ENCODE assay signal across 21 cellular contexts in the genomic region with DNA sequence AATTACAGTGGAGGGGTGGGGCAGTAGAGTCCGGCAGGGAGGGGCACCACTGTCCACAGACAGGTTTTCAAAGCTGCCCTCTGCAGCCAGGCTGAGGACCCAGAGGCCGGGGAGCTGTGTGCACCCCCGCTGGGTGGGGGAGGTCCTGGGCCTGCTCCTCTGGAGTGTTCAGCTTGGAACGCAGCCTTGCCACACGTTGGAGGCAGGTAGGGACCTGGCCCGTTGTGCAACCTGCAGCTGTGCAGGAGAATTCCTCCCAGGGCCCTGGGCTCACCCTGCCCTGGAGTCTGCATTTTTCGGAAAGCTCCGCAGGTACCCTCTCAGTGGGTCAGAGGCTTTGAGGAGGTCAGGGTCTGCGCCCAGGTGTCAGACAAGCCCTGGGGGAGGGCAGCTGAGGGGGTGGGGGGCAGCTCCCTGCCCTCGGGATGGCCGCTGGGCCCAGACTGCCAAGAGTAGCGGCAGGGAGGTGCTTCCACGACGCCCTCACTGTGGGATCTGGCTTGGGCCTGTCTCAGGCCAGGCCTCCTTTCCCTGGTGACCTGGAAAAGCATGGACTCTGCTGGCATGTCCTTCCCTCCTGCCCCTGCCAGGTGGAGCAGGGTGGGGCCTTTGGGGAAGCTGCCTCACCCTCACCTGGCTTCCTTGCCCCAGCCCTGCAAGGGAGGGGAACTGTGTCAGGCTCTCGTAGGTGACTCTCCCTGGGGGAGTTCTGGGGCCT. TPM values are rescaled to one million over a fixed set of nuclear protein-coding genes. Genes with fewer than 3 reads are reported as not detected.
DNase-seq lines count a peak whose midpoint lies in the region; ATAC-seq and TF ChIP-seq lines count a peak whose summit lies in the region.
"Had no signal": no experiment of that assay in that cellular context is flagged by ENCODE, and none has a peak within 500 bp of the region (broad histone marks: within the 10 kb centered on the region; RNA-seq: fewer than 3 reads in every experiment).

No MANE protein-coding gene starts in this region.

- H3K27me3 ChIP-seq in Caco-2 (replicated peaks; ENCODE audit: control insufficient read depth, insufficient read depth, low read length) (no peaks in the 10 kb centered on the region), hepatocyte (no peaks in the 10 kb centered on the region), trophoblast cell (ENCODE audit: insufficient read depth, low read length) (no peaks in the 10 kb centered on the region)
- H3K27me3 ChIP-seq: uterus had no signal

- intact Hi-C loops in Caco-2 (cut with micrococcal nuclease; ENCODE audit: unreplicated experiment), result no loop called here

- no peaks in the 10 kb centered on the region for H3K9me3 ChIP-seq in Caco-2
- no peaks in the 10 kb centered on the region for H3K9me3 ChIP-seq in hepatocyte (ENCODE audit: low read depth)
- peaks cover 2% of the 10 kb centered on the region for H3K9me3 ChIP-seq in trophoblast cell (ENCODE audit: insufficient read depth, low read depth, low read length)
- H3K9me3 ChIP-seq: uterus had no signal

- H3K4ac ChIP-seq in trophoblast cell (ENCODE audit: low read depth, low read length), result no peak overlapping the region

- no TSS peak for BruUV-seq in Caco-2 (replicated peaks; lab: Mats Ljungman, UMichigan)

- H3K79me2 ChIP-seq in hepatocyte (peaks cover 98% of the 10 kb centered on the region), trophoblast cell (ENCODE audit: control insufficient read depth, insufficient read depth, low read length, poor library complexity) (peaks cover 11% of the 10 kb centered on the region)

- H3K23ac ChIP-seq in trophoblast cell (ENCODE audit: low read length), result no peak overlapping the region

- peak overlapping the region; percentile 11 for H3K4me3 Mint-ChIP-seq in Caco-2 (ENCODE audit: unreplicated experiment)
- H3K4me3 Mint-ChIP-seq: CD4-positive, alpha-beta memory T cell; naive B cell; stimulated activated naive B cell treated with anti-CD40 and anti-IgM and Interleukin-4, amounts not matched to agents 10 μg/mL and 1 μg/mL and 100 μg/mL, for 72 hours; T-helper 1 cell treated with Interleukin-12 subunit alpha and Interleukin-12 subunit beta and Interleukin-4 antibody, amounts not matched to agents 30 μg/mL and 1 μg/mL, for 36 hours had no signal

- no peak overlapping the region for H4K12ac ChIP-seq in trophoblast cell (ENCODE audit: low read depth, low read length)

- H2AK5ac ChIP-seq in trophoblast cell (ENCODE audit: low read length), result no peak overlapping the region

- no peaks in the 10 kb centered on the region for H3K9me2 ChIP-seq in hepatocyte (replicated peaks; ENCODE audit: insufficient read depth)

- no peak overlapping the region for H2BK12ac ChIP-seq in trophoblast cell (ENCODE audit: low read length)

- CTCF ChIA-PET in Caco-2 (lab: Charles Lee), result interaction anchor here (0.6 to 0.9 kb wide), 2 partner anchors 9 to 28 kb away, joined by 3 to 5 read pairs; no protein-coding TSS in a partner anchor

- POLR2A ChIA-PET in Caco-2 (lab: Charles Lee), result interaction anchor here (0.5 to 1.3 kb wide), 2 partner anchors 27 to 1206 kb away, joined by 4 to 5 read pairs; no protein-coding TSS in a partner anchor

- WGBS in hepatocyte (ENCODE audit: low lambda C conversion rate, missing lambda C conversion rate), result 64% methylated on average over 12 of the region's 15 CpGs
- no CpG with 5 or more reads among the region's 15 CpGs for WGBS in trophoblast cell (ENCODE audit: extremely low coverage, insufficient coverage, insufficient read length)

- H3K79me1 ChIP-seq in trophoblast cell (ENCODE audit: low read length), result peaks cover 17% of the 10 kb centered on the region

- H3K27me3 Mint-ChIP-seq in Caco-2 (ENCODE audit: insufficient read depth, unreplicated experiment), result no peaks in the 10 kb centered on the region
- H3K27me3 Mint-ChIP-seq: CD4-positive, alpha-beta memory T cell; naive B cell; progenitor cell of endocrine pancreas had no signal

- H3K4me2 ChIP-seq in hepatocyte (peak overlapping the region; percentile 60), trophoblast cell (ENCODE audit: low read length) (no peak overlapping the region)

- peaks cover 22% of the 10 kb centered on the region for H3K4me1 Mint-ChIP-seq in Caco-2 (ENCODE audit: low read depth, unreplicated experiment)
- H3K4me1 Mint-ChIP-seq: naive B cell had no signal

- peak; percentile 67 to 75 for DNase-seq in Caco-2
- peak; percentile 47 for DNase-seq in hepatocyte (ENCODE audit: low spot score)
- peak; percentile 90 to 91 for DNase-seq in trophoblast cell
- DNase-seq in NCI-H2081 treated with DMSO at 0.1 percent for 48 hours (lab: John Stamatoyannopoulos, UW), result no peak
- DNase-seq in NCI-H524 (lab: John Stamatoyannopoulos, UW), result no peak
- DNase-seq: activated CD4-positive, alpha-beta T cell treated with anti-CD3 and anti-CD28 coated beads for 1 hour; activated naive CD4-positive, alpha-beta T cell; CD4-positive, alpha-beta memory T cell; cortex of kidney; DND-41; hippocampal formation; naive B cell; NCI-H1048; SHP77; stimulated activated naive B cell treated with anti-CD40 and anti-IgM and Interleukin-4, amounts not matched to agents 10 μg/mL and 1 μg/mL and 100 μg/mL, for 72 hours; uterus had no signal

- no peak overlapping the region for H3K9ac ChIP-seq in trophoblast cell (ENCODE audit: low read length)

- no peak for TF ChIP-seq CTCF in Caco-2 (IDR thresholded peaks at IDR 0.05; ENCODE audit: insufficient read depth in 1 of 2, low read depth in 1 of 2, low read length in 1 of 2, severe bottlenecking in 1 of 2, unreplicated experiment in 1 of 2)
- TF ChIP-seq CTCF in VCaP (conservative IDR thresholded peaks at IDR 0.05), result no peak
- TF ChIP-seq CTCF in hepatocyte (IDR thresholded peaks at IDR 0.05; ENCODE audit: poor library complexity), result no peak

- H3K4me3 ChIP-seq in Caco-2 (ENCODE audit: low read depth, low read length) (no peak overlapping the region), hepatocyte (no peak overlapping the region), trophoblast cell (ENCODE audit: low read depth, low read length) (no peak overlapping the region)
- H3K4me3 ChIP-seq: uterus had no signal

- H3K36me3 ChIP-seq in Caco-2 (ENCODE audit: control insufficient read depth, insufficient read depth, low read length), result no peaks in the 10 kb centered on the region
- H3K36me3 ChIP-seq in hepatocyte (replicated peaks; ENCODE audit: insufficient read depth, low read depth), result no peaks in the 10 kb centered on the region
- H3K36me3 ChIP-seq in trophoblast cell (ENCODE audit: control insufficient read depth in 1 of 2, insufficient read depth in 2 of 2, low read length in 2 of 2), result no peaks in the 10 kb centered on the region
- H3K36me3 ChIP-seq: uterus had no signal

- no peaks in the 10 kb centered on the region for H3K9me3 Mint-ChIP-seq in Caco-2 (ENCODE audit: unreplicated experiment)
- H3K9me3 Mint-ChIP-seq: CD4-positive, alpha-beta memory T cell; naive B cell; stimulated activated naive B cell treated with anti-CD40 and anti-IgM and Interleukin-4, amounts not matched to agents 10 μg/mL and 1 μg/mL and 100 μg/mL, for 72 hours; T-helper 1 cell treated with Interleukin-12 subunit alpha and Interleukin-12 subunit beta and Interleukin-4 antibody, amounts not matched to agents 30 μg/mL and 1 μg/mL, for 36 hours had no signal

- no peak overlapping the region for H3K18ac ChIP-seq in trophoblast cell (ENCODE audit: low read length)

- H2AFZ ChIP-seq in hepatocyte (no peak overlapping the region), trophoblast cell (ENCODE audit: insufficient read depth, low read length, poor library complexity) (no peak overlapping the region)

- ATAC-seq in GM19397 (IDR thresholded peaks at IDR 0.05; ENCODE audit: unreplicated experiment), result no peak
- ATAC-seq in GM21723 (IDR thresholded peaks at IDR 0.05; ENCODE audit: unreplicated experiment), result no peak
- ATAC-seq: stimulated activated naive B cell treated with anti-CD40 and anti-IgM and Interleukin-4, amounts not matched to agents 10 μg/mL and 1 μg/mL and 100 μg/mL, for 72 hours had no signal

- H3K4me1 ChIP-seq in Caco-2, result peaks cover 51% of the 10 kb centered on the region
- peaks cover 66% of the 10 kb centered on the region for H3K4me1 ChIP-seq in hepatocyte (ENCODE audit: insufficient read depth)
- peaks cover 42 to 43% of the 10 kb centered on the region in 2 experiments for H3K4me1 ChIP-seq in trophoblast cell (ENCODE audit: control insufficient read depth in 1 of 2, insufficient read depth in 2 of 2, low read length in 2 of 2)

- peak overlapping the region; percentile 35 for H2BK120ac ChIP-seq in trophoblast cell (ENCODE audit: insufficient read depth, low read length, poor library complexity)

- H3K27ac Mint-ChIP-seq in Caco-2 (ENCODE audit: unreplicated experiment), result peak overlapping the region; percentile 86
- H3K27ac Mint-ChIP-seq: stimulated activated naive B cell treated with anti-CD40 and anti-IgM and Interleukin-4, amounts not matched to agents 10 μg/mL and 1 μg/mL and 100 μg/mL, for 72 hours; T-helper 1 cell treated with Interleukin-12 subunit alpha and Interleukin-12 subunit beta and Interleukin-4 antibody, amounts not matched to agents 30 μg/mL and 1 μg/mL, for 36 hours had no signal

- H4K8ac ChIP-seq in trophoblast cell (ENCODE audit: low read depth, low read length), result no peak overlapping the region

- peaks cover 97% of the 10 kb centered on the region for H4K20me1 ChIP-seq in hepatocyte (ENCODE audit: insufficient read depth, poor library complexity, severe bottlenecking)

- H3K14ac ChIP-seq in trophoblast cell (ENCODE audit: low read length), result no peak overlapping the region

- H4K91ac ChIP-seq in trophoblast cell (ENCODE audit: low read depth, low read length), result peak overlapping the region; percentile 84

- peaks cover 24% of the 10 kb centered on the region for H3K36me3 Mint-ChIP-seq in Caco-2 (ENCODE audit: insufficient read depth, unreplicated experiment)
- H3K36me3 Mint-ChIP-seq: CD4-positive, alpha-beta memory T cell; naive B cell; stimulated activated naive B cell treated with anti-CD40 and anti-IgM and Interleukin-4, amounts not matched to agents 10 μg/mL and 1 μg/mL and 100 μg/mL, for 72 hours had no signal

- H2BK5ac ChIP-seq in trophoblast cell (ENCODE audit: low read depth, low read length, poor library complexity), result peak overlapping the region; percentile 62

- H3K27ac ChIP-seq in VCaP (peak overlapping the region; percentile 100), hepatocyte (peak overlapping the region; percentile 82), trophoblast cell (ENCODE audit: low read depth, low read length) (peak overlapping the region; percentile 79)
- H3K27ac ChIP-seq: uterus had no signal

RNA-seq across cellular contexts. Expression of a gene that starts 29.5 kb away (rescaled TPM):
- total RNA-seq in Caco-2 (2022), result 63.8 and 69.1 TPM in 2 replicates
- 32.5 and 35.9 TPM in 2 replicates for total RNA-seq in hepatocyte
- 34.3 and 41.6 TPM in 2 replicates for polyA plus RNA-seq in hepatocyte
- 31.7 and 33.2 TPM in 2 replicates for polyA plus RNA-seq in trophoblast cell (2013)

Comparison
In these comparisons a context has a peak if more than half of its experiments do, and no peak if none do; other contexts are left out.
1. DNase-seq: peak in Caco-2 (2 of 2), hepatocyte (single experiment) and trophoblast cell (2 of 2); none in NCI-H2081 treated with DMSO at 0.1 percent for 48 hours (single experiment) and NCI-H524 (0 of 2).
2. Peak in every context shown above with its lines, with median percentiles within 50 percentile points of each other: H3K27ac ChIP-seq.